ENCODE assay signal across 1 cellular context in the genomic region with DNA sequence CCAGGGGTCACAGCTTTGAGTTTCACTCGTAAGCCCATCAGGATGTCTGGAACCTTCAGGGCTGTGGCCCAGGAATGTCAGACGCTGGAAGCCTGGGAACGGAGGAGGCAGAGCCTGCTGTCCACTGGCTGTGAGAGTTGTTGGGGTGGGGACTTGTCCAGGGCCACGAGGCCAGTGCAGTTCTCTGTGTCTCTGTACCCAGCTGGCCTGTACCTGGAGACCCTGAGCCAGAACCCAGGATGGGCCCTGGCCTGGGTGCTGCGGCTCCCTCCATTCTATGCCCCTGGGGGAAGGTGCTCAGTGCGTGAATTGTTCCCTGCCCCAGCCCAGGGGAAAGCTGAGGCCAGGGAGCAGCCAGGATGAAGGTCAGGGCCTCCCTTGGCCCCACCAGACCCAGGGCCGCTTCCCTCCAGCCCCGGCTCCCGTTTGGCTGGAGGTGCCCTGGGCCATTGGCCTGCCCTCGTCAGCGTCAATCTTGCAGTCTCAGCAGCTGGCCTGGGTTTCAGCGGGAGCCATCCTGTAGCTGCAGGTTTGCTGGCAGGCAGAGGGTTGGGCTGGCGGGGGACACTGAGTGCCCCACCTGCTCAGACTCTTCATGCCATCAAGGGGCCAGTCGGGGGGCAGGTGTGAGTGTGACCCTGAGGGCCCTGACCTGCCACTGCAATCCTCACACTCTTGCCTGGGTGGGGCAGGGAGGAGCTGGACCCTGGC.
TF ChIP-seq lines count a peak whose summit lies in the region.

No MANE protein-coding gene starts in this region.

TF ChIP-seq in HepG2, 621 proteins besides CTCF, POLR2A, EP300 and RAD21 (continued from another document):
- TF ChIP-seq, protein P1, sequence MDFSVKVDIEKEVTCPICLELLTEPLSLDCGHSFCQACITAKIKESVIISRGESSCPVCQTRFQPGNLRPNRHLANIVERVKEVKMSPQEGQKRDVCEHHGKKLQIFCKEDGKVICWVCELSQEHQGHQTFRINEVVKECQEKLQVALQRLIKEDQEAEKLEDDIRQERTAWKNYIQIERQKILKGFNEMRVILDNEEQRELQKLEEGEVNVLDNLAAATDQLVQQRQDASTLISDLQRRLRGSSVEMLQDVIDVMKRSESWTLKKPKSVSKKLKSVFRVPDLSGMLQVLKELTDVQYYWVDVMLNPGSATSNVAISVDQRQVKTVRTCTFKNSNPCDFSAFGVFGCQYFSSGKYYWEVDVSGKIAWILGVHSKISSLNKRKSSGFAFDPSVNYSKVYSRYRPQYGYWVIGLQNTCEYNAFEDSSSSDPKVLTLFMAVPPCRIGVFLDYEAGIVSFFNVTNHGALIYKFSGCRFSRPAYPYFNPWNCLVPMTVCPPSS (IDR thresholded peaks at IDR 0.05), result no peak
- TF ChIP-seq ASH2L (IDR thresholded peaks at IDR 0.05; ENCODE audit: insufficient read length, low read depth, low read length), result no peak
- TF ChIP-seq ZSCAN20 (CRISPR knock-in tag; IDR thresholded peaks at IDR 0.05; ENCODE audit: borderline replicate concordance), result no peak
- no peak for TF ChIP-seq TMF1 (CRISPR knock-in tag; IDR thresholded peaks at IDR 0.05; ENCODE audit: low read depth)
- TF ChIP-seq PHF21A (CRISPR knock-in tag; IDR thresholded peaks at IDR 0.05), result no peak
